1 cellular context compared by ENCODE assay signal in the genomic region with DNA sequence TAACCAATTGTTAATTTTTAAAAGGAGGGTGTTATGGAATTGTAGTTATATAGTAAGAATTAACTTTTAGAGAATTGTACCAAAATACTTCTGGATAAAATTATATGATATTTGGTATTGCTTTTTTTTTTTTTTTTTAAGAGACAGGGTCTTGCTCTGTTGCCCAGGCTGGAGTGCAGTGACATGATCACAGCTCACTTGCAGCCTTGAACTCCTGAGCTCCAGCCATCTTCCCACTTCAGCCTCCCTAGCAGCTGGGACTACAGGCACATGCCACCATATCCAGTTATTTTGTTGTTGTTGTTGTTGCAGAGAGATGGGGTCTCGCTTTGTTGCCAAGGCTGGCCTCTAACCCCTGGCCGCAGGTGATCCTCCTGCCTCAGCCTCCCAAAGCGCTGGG.
TF ChIP-seq lines count a peak whose summit lies in the region.

No MANE protein-coding gene starts in this region.

TF ChIP-seq in HepG2, 621 proteins besides CTCF, POLR2A, EP300 and RAD21 (continued from another document):
- TF ChIP-seq, protein P1, sequence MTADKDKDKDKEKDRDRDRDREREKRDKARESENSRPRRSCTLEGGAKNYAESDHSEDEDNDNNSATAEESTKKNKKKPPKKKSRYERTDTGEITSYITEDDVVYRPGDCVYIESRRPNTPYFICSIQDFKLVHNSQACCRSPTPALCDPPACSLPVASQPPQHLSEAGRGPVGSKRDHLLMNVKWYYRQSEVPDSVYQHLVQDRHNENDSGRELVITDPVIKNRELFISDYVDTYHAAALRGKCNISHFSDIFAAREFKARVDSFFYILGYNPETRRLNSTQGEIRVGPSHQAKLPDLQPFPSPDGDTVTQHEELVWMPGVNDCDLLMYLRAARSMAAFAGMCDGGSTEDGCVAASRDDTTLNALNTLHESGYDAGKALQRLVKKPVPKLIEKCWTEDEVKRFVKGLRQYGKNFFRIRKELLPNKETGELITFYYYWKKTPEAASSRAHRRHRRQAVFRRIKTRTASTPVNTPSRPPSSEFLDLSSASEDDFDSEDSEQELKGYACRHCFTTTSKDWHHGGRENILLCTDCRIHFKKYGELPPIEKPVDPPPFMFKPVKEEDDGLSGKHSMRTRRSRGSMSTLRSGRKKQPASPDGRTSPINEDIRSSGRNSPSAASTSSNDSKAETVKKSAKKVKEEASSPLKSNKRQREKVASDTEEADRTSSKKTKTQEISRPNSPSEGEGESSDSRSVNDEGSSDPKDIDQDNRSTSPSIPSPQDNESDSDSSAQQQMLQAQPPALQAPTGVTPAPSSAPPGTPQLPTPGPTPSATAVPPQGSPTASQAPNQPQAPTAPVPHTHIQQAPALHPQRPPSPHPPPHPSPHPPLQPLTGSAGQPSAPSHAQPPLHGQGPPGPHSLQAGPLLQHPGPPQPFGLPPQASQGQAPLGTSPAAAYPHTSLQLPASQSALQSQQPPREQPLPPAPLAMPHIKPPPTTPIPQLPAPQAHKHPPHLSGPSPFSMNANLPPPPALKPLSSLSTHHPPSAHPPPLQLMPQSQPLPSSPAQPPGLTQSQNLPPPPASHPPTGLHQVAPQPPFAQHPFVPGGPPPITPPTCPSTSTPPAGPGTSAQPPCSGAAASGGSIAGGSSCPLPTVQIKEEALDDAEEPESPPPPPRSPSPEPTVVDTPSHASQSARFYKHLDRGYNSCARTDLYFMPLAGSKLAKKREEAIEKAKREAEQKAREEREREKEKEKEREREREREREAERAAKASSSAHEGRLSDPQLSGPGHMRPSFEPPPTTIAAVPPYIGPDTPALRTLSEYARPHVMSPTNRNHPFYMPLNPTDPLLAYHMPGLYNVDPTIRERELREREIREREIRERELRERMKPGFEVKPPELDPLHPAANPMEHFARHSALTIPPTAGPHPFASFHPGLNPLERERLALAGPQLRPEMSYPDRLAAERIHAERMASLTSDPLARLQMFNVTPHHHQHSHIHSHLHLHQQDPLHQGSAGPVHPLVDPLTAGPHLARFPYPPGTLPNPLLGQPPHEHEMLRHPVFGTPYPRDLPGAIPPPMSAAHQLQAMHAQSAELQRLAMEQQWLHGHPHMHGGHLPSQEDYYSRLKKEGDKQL (CRISPR knock-in tag; IDR thresholded peaks at IDR 0.05; ENCODE audit: low read depth): no peak
- TF ChIP-seq, protein P2, sequence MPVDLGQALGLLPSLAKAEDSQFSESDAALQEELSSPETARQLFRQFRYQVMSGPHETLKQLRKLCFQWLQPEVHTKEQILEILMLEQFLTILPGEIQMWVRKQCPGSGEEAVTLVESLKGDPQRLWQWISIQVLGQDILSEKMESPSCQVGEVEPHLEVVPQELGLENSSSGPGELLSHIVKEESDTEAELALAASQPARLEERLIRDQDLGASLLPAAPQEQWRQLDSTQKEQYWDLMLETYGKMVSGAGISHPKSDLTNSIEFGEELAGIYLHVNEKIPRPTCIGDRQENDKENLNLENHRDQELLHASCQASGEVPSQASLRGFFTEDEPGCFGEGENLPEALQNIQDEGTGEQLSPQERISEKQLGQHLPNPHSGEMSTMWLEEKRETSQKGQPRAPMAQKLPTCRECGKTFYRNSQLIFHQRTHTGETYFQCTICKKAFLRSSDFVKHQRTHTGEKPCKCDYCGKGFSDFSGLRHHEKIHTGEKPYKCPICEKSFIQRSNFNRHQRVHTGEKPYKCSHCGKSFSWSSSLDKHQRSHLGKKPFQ (CRISPR knock-in tag; IDR thresholded peaks at IDR 0.05; ENCODE audit: insufficient replicate concordance): no peak
- no peak for TF ChIP-seq NFE2L2 (IDR thresholded peaks at IDR 0.05; ENCODE audit: low read length)
